21 cellular contexts compared by ENCODE assay signal in the genomic region with DNA sequence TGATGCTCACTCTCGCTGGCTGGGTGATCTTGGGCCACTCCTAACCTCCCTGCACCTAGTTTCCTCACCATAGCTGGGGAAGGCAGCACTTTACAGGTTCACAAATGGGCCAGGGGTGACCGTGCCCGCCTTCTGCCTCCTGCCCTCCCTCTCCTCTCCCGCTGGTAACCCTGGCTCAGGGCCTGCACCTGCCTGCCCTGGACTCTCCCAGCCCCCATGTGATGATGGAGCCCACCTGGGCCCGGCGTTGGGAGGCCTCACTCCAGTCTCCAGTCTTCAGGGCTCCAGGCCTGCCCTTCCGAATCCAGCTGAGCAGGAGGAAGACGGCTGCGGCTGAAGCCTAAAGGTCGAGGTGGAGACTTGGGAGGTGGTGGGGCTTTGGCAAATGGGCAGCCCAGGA.
DNase-seq lines count a peak whose midpoint lies in the region; ATAC-seq, FAIRE-seq and TF ChIP-seq lines count a peak whose summit lies in the region.
"Had no signal": no experiment of that assay in that cellular context is flagged by ENCODE, and none has a peak within 500 bp of the region (broad histone marks: within the 10 kb centered on the region; RNA-seq: fewer than 3 reads in every experiment).

No MANE protein-coding gene starts in this region.

- no peak for TF ChIP-seq POLR2A in K562 (conservative IDR thresholded peaks at IDR 0.05)

- H3K4me3 ChIP-seq in Caco-2 (ENCODE audit: low read depth, low read length) (no peak overlapping the region), K562 (peak overlapping the region; percentile 4; the same call in 1 of the 2 replicates)

- TF ChIP-seq EP300 in K562 (IDR thresholded peaks at IDR 0.05; ENCODE audit: low read length), result no peak

- H3K9me3 ChIP-seq in Caco-2 (no peaks in the 10 kb centered on the region), K562 (replicated peaks; ENCODE audit: control insufficient read depth, insufficient read depth, low read depth, low read length) (no peaks in the 10 kb centered on the region)

- H3K4me2 ChIP-seq in K562 (ENCODE audit: insufficient read depth, low read length), result peak overlapping the region; percentile 75

- peak overlapping the region; percentile 82 for H2AFZ ChIP-seq in K562 (ENCODE audit: low read depth, low read length)

- FAIRE-seq in K562 (lab: Jason Lieb, UNC), result no peak
- FAIRE-seq: GM12891, H1 had no signal

- H3K9me1 ChIP-seq in K562 (ENCODE audit: control insufficient read depth, insufficient read depth, low read length), result no peaks in the 10 kb centered on the region

- DNase-seq in Caco-2, result no peak
- DNase-seq in K562 (ENCODE audit: extremely low read depth in 1 of 4, low spot score in 3 of 4), result no peak
- DNase-seq in mesenteric fat pad (ENCODE audit: low spot score), result peak; percentile 69
- DNase-seq in posterior vena cava (ENCODE audit: low spot score), result peak; percentile 64
- DNase-seq in dermis blood vessel endothelial cell, result no peak
- DNase-seq in NCI-H1092 treated with DMSO at 0.1 percent for 48 hours (lab: John Stamatoyannopoulos, UW), result no peak
- DNase-seq: CD4-positive, CD25-positive, alpha-beta regulatory T cell; COR-L47; DND-41; Karpas-422; NCI-H1694; NCI-H2081; NCI-H2171; NCI-H446 treated with DMSO at 0.1 percent for 48 hours; NCI-H526 treated with DMSO at 0.1 percent for 48 hours; Right ventricle myocardium superior had no signal

- POLR2A ChIA-PET in Caco-2 (lab: Charles Lee) (no interaction called here), K562 (lab: Yijun Ruan, JAX) (no interaction called here)

- H4K20me1 ChIP-seq in K562 (replicated peaks; ENCODE audit: control insufficient read depth, insufficient read depth, low read length), result no peaks in the 10 kb centered on the region

- peaks cover 12% of the 10 kb centered on the region for H3K4me1 Mint-ChIP-seq in Caco-2 (ENCODE audit: low read depth, unreplicated experiment)
- H3K4me1 Mint-ChIP-seq: IgD-negative memory B cell had no signal

- TF ChIP-seq CTCF in Caco-2 (IDR thresholded peaks at IDR 0.05; ENCODE audit: insufficient read depth in 1 of 2, low read depth in 1 of 2, low read length in 1 of 2, severe bottlenecking in 1 of 2, unreplicated experiment in 1 of 2) (no peak), K562 (IDR thresholded peaks at IDR 0.05 in 2 of 3, conservative IDR thresholded peaks at IDR 0.05 in 1 of 3; ENCODE audit: insufficient read depth in 2 of 3, low read depth in 1 of 3, low read length in 3 of 3) (no peak)

- peaks cover 16% of the 10 kb centered on the region for H3K4me1 ChIP-seq in Caco-2
- peaks cover 28 to 32% of the 10 kb centered on the region in 2 experiments for H3K4me1 ChIP-seq in K562 (replicated peaks in 1 of 2; ENCODE audit: control insufficient read depth in 2 of 2, insufficient read depth in 2 of 2, low read length in 2 of 2)

- in situ Hi-C loops in K562 (cut with MboI), result no loop called here

- CTCF ChIA-PET in Caco-2 (lab: Charles Lee) (no interaction called here), K562 (lab: Yijun Ruan, JAX; ENCODE audit: low intra/inter-chr PET ratio) (no interaction called here)

- peak overlapping the region; percentile 41 to 85 for H3K9ac ChIP-seq in K562 (ENCODE audit: insufficient read depth in 1 of 2, low read depth in 2 of 2, low read length in 2 of 2)

- WGBS in K562 (ENCODE audit: insufficient coverage, low coverage, missing lambda C conversion rate), result 5% methylated on average over 8 of the region's 10 CpGs

- no peak for TF ChIP-seq RAD21 in K562 (CRISPR knock-in tag; conservative IDR thresholded peaks at IDR 0.05 in 1 of 2, IDR thresholded peaks at IDR 0.05 in 1 of 2)

- H3K4me3 Mint-ChIP-seq in Caco-2 (ENCODE audit: unreplicated experiment), result peak overlapping the region; percentile 30
- H3K4me3 Mint-ChIP-seq: CD4-positive, CD25-positive, alpha-beta regulatory T cell; IgD-negative memory B cell had no signal

- peak; percentile 61 for ATAC-seq in K562
- ATAC-seq in HG02852 (IDR thresholded peaks at IDR 0.05; ENCODE audit: unreplicated experiment), result no peak
- ATAC-seq in HG02970 (IDR thresholded peaks at IDR 0.05; ENCODE audit: low FRiP score, unreplicated experiment), result no peak

- no TSS peak for BruUV-seq in Caco-2 (replicated peaks; lab: Mats Ljungman, UMichigan)
- no TSS peak for BruUV-seq in K562 (replicated peaks; lab: Mats Ljungman, UMichigan)

- no peaks in the 10 kb centered on the region for H3K36me3 Mint-ChIP-seq in Caco-2 (ENCODE audit: insufficient read depth, unreplicated experiment)
- H3K36me3 Mint-ChIP-seq: CD4-positive, CD25-positive, alpha-beta regulatory T cell; IgD-negative memory B cell had no signal

- H3K27ac Mint-ChIP-seq in Caco-2 (ENCODE audit: unreplicated experiment), result peak overlapping the region; percentile 70
- H3K27ac Mint-ChIP-seq: CD4-positive, CD25-positive, alpha-beta regulatory T cell; IgD-negative memory B cell had no signal

- H3K36me3 ChIP-seq in Caco-2 (ENCODE audit: control insufficient read depth, insufficient read depth, low read length) (no peaks in the 10 kb centered on the region; the same call in 1 of the 2 replicates), K562 (ENCODE audit: control insufficient read depth, insufficient read depth, low read length) (no peaks in the 10 kb centered on the region)

- no peaks in the 10 kb centered on the region for H3K27me3 ChIP-seq in Caco-2 (replicated peaks; ENCODE audit: control insufficient read depth, insufficient read depth, low read length)
- H3K27me3 ChIP-seq in K562 (ENCODE audit: control insufficient read depth in 2 of 2, insufficient read depth in 2 of 2, low read length in 2 of 2), result no peaks in the 10 kb centered on the region

- H3K9me3 Mint-ChIP-seq in Caco-2 (ENCODE audit: unreplicated experiment), result no peaks in the 10 kb centered on the region
- H3K9me3 Mint-ChIP-seq: CD4-positive, CD25-positive, alpha-beta regulatory T cell; IgD-negative memory B cell had no signal

- intact Hi-C loops in Caco-2 (cut with micrococcal nuclease; ENCODE audit: unreplicated experiment) (loop anchor here (10.0 kb wide), 1 partner anchor 169 kb away; no protein-coding TSS in a partner anchor), K562 (cut with micrococcal nuclease) (no loop called here), posterior vena cava (cut with DNase I) (no loop called here)

- H3K27me3 Mint-ChIP-seq in Caco-2 (ENCODE audit: insufficient read depth, unreplicated experiment), result no peaks in the 10 kb centered on the region

- peak overlapping the region; percentile 85 for H3K27ac ChIP-seq in K562 (ENCODE audit: extremely low read depth, low read depth, low read length)

- no peaks in the 10 kb centered on the region for H3K79me2 ChIP-seq in K562 (ENCODE audit: control insufficient read depth, insufficient read depth, low read length)

TF ChIP-seq in K562, 482 proteins besides CTCF, POLR2A, EP300 and RAD21:
- TF ChIP-seq ZFX (CRISPR knock-in tag; IDR thresholded peaks at IDR 0.05) (peak; percentile 28; the same call in 1 of the 2 replicates), RBFOX2 (IDR thresholded peaks at IDR 0.05; ENCODE audit: low read depth, low read length) (peak; percentile 49), PTTG1 (tag; IDR thresholded peaks at IDR 0.05; ENCODE audit: low read depth) (no peak), PHTF2 (CRISPR knock-in tag; IDR thresholded peaks at IDR 0.05) (no peak), POLR2G (IDR thresholded peaks at IDR 0.05; ENCODE audit: low read depth, low read length) (peak; percentile 36; the same call in 1 of the 2 replicates)
- TF ChIP-seq, protein P1, sequence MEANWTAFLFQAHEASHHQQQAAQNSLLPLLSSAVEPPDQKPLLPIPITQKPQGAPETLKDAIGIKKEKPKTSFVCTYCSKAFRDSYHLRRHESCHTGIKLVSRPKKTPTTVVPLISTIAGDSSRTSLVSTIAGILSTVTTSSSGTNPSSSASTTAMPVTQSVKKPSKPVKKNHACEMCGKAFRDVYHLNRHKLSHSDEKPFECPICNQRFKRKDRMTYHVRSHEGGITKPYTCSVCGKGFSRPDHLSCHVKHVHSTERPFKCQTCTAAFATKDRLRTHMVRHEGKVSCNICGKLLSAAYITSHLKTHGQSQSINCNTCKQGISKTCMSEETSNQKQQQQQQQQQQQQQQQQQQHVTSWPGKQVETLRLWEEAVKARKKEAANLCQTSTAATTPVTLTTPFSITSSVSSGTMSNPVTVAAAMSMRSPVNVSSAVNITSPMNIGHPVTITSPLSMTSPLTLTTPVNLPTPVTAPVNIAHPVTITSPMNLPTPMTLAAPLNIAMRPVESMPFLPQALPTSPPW (CRISPR knock-in tag; IDR thresholded peaks at IDR 0.05), result 0 out of 2 replicates have a peak, but pooled peaks have one; percentile 25
- TF ChIP-seq, protein P2, sequence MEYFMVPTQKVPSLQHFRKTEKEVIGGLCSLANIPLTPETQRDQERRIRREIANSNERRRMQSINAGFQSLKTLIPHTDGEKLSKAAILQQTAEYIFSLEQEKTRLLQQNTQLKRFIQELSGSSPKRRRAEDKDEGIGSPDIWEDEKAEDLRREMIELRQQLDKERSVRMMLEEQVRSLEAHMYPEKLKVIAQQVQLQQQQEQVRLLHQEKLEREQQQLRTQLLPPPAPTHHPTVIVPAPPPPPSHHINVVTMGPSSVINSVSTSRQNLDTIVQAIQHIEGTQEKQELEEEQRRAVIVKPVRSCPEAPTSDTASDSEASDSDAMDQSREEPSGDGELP (CRISPR knock-in tag; IDR thresholded peaks at IDR 0.05; ENCODE audit: borderline replicate concordance), result peak; percentile 46; the same call in 1 of the 2 replicates
TF ChIP-seq in K562: peak in this region for 5.

Comparison
In these comparisons a context has a peak if more than half of its experiments do, and no peak if none do; other contexts are left out.
1. DNase-seq: peak in mesenteric fat pad (single experiment) and posterior vena cava (single experiment); none in Caco-2 (0 of 2), K562 (0 of 4), dermis blood vessel endothelial cell (single experiment) and NCI-H1092 treated with DMSO at 0.1 percent for 48 hours (single experiment).